ENCODE assay signal across 1 cellular context in the genomic region with DNA sequence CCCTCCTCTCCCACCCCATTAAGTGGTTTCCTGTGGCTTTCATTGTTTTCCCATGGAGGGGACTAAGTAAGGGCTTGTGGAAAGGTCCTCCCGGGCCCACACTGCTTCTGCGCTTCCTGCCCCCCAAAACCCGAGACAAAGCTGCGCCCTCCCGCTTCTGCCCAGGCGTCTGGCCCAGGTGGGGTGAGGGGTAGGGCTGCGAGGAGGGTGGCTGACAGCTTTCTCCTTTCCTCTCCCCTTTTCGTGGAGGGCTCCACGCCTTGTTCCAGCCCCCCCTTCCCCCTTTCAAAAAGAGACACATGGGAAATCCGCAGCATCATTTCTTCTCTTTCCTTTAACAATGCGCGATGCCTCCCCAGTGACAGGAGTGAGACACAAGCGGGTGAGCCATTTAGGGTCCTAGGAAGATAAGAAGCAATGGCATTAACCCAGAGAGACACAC.
A peak's percentile ranks its signal among the peaks of the same experiment; 100 is the strongest.
TF ChIP-seq lines count a peak whose summit lies in the region.

No MANE protein-coding gene starts in this region.

TF ChIP-seq in GM12878, 131 proteins besides CTCF, POLR2A, EP300 and RAD21 (continued from another document):
- TF ChIP-seq, protein P1, sequence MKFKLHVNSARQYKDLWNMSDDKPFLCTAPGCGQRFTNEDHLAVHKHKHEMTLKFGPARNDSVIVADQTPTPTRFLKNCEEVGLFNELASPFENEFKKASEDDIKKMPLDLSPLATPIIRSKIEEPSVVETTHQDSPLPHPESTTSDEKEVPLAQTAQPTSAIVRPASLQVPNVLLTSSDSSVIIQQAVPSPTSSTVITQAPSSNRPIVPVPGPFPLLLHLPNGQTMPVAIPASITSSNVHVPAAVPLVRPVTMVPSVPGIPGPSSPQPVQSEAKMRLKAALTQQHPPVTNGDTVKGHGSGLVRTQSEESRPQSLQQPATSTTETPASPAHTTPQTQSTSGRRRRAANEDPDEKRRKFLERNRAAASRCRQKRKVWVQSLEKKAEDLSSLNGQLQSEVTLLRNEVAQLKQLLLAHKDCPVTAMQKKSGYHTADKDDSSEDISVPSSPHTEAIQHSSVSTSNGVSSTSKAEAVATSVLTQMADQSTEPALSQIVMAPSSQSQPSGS (IDR thresholded peaks at IDR 0.05; ENCODE audit: low read length), result no peak
- peak; percentile 4; the same call in 1 of the 2 replicates for TF ChIP-seq SMC3 (IDR thresholded peaks at IDR 0.05; ENCODE audit: borderline replicate concordance, low read length)
